In genomic region chr1:30879126-30879786, GRCh38 we compare ENCODE assay signal across 1 cellular context.
TF ChIP-seq lines count a peak whose summit lies in the region.

No MANE protein-coding gene starts in this region.

TF ChIP-seq in SK-N-SH, 30 proteins besides CTCF, POLR2A, EP300 and RAD21 (continued from another document):
- TF ChIP-seq IRF3 (IDR thresholded peaks at IDR 0.05; ENCODE audit: low read depth, low read length), result no peak
TF ChIP-seq in SK-N-SH: peak in this region for 0.
